8 cellular contexts compared by ENCODE assay signal in the genomic region with DNA sequence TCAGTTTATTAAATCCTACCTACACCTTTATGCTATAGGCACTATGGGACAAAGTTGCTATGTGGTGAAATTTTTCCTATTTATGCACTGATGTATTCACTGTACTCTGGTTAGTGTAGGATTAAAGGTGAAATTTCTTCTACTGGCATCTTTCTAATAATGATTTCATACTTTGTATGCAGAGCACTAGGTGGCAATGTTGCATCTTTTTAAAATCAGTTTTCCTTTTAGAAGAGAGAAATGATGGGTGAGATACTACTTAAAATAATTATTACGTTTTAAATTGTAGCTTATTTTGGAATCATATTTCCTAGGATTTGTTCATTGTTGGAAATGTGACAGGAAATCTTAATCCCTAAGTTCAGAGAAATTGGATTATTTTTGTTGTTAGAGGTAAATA.
DNase-seq lines count a peak whose midpoint lies in the region; TF ChIP-seq lines count a peak whose summit lies in the region.

No MANE protein-coding gene starts in this region.

- H3K79me2 ChIP-seq in DOHH2 (ENCODE audit: control insufficient read depth, low read length): no peaks in the 10 kb centered on the region

- intact Hi-C loops in lower leg skin (cut with DNase I; ENCODE audit: low total_unique reads) (loop anchor here (5.0 kb wide), 1 partner anchor 989 kb away; no protein-coding TSS in a partner anchor), vagina (cut with DNase I) (no loop called here), head of caudate nucleus (cut with DNase I) (no loop called here)

- H3K27me3 Mint-ChIP-seq in brain: peaks cover 3% of the 10 kb centered on the region

- no peaks in the 10 kb centered on the region for H3K27me3 ChIP-seq in DOHH2 (ENCODE audit: control insufficient read depth, low read length)
- no peaks in the 10 kb centered on the region for H3K27me3 ChIP-seq in vagina

- WGBS in lower leg skin, 2 donors: 0 to 2% methylated on average over 1 of the region's 1 CpG

- H3K4me1 ChIP-seq in DOHH2 (ENCODE audit: control insufficient read depth, low read length) (no peaks in the 10 kb centered on the region), vagina (peaks cover 11% of the 10 kb centered on the region)

- no peak overlapping the region for H3K4me3 ChIP-seq in DOHH2 (ENCODE audit: low read length)
- no peak overlapping the region for H3K4me3 ChIP-seq in lower leg skin (ENCODE audit: low read depth, poor library complexity, severe bottlenecking)
- no peak overlapping the region for H3K4me3 ChIP-seq in vagina

- peaks cover 0 to 3% (median 0%) of the 10 kb centered on the region in 5 experiments for H3K9me3 Mint-ChIP-seq in brain

- H4K20me1 ChIP-seq in DOHH2 (ENCODE audit: control insufficient read depth, insufficient read depth, low read depth, low read length): no peaks in the 10 kb centered on the region

- peak; percentile 49 for TF ChIP-seq CTCF in DOHH2 (IDR thresholded peaks at IDR 0.05; ENCODE audit: low read depth, low read length, poor library complexity, severe bottlenecking)
- peak; percentile 73 to 79 for TF ChIP-seq CTCF in brain (conservative IDR thresholded peaks at IDR 0.05)
- TF ChIP-seq CTCF in lower leg skin (IDR thresholded peaks at IDR 0.05): no peak
- TF ChIP-seq CTCF in vagina (IDR thresholded peaks at IDR 0.05): peak in 1 of 3 experiments; percentile 33

- H3K4me2 ChIP-seq in DOHH2 (ENCODE audit: low read length): no peak overlapping the region

- H3K27ac Mint-ChIP-seq in brain: no peak overlapping the region

- H3K4me3 Mint-ChIP-seq in brain: no peak overlapping the region

- H3K27ac ChIP-seq in DOHH2 (ENCODE audit: low read depth, low read length) (no peak overlapping the region), vagina (no peak overlapping the region)

- no peaks in the 10 kb centered on the region for H3K9me2 ChIP-seq in DOHH2 (replicated peaks; ENCODE audit: control insufficient read depth, low read length)

- H3K36me3 ChIP-seq in DOHH2 (ENCODE audit: control insufficient read depth, low read length): no peaks in the 10 kb centered on the region
- no peaks in the 10 kb centered on the region for H3K36me3 ChIP-seq in vagina

- H3K9me3 ChIP-seq in DOHH2 (ENCODE audit: control insufficient read depth, insufficient read depth, low read length) (no peaks in the 10 kb centered on the region), vagina (no peaks in the 10 kb centered on the region)

- TF ChIP-seq POLR2A in lower leg skin (IDR thresholded peaks at IDR 0.05) (no peak), vagina (IDR thresholded peaks at IDR 0.05) (no peak)

- H3K36me3 Mint-ChIP-seq in brain: no peaks in the 10 kb centered on the region

- H3F3A ChIP-seq in DOHH2 (ENCODE audit: control insufficient read depth, insufficient read depth): no peaks in the 10 kb centered on the region

- DNase-seq in NCI-H1105 (lab: John Stamatoyannopoulos, UW) (peak; percentile 56), myocyte (ENCODE audit: low read depth) (peak; percentile 50), lower leg skin (ENCODE audit: low spot score in 2 of 2) (no peak), vagina (ENCODE audit: extremely low spot score in 2 of 2) (no peak), head of caudate nucleus (no peak), H4 (ENCODE audit: low spot score) (no peak)

- peaks cover 19% of the 10 kb centered on the region for H3K4me1 Mint-ChIP-seq in brain

Comparison
In these comparisons a context has a peak if more than half of its experiments do, and no peak if none do; other contexts are left out.
1. CTCF ChIP-seq: peak in DOHH2 (single experiment) and brain (2 of 2); none in lower leg skin (0 of 3).
2. DNase-seq: peak in NCI-H1105 (single experiment) and myocyte (single experiment); none in lower leg skin (0 of 2), vagina (0 of 2), head of caudate nucleus (0 of 42) and H4 (single experiment).